ENCODE assay signal across 15 cellular contexts in the genomic region with DNA sequence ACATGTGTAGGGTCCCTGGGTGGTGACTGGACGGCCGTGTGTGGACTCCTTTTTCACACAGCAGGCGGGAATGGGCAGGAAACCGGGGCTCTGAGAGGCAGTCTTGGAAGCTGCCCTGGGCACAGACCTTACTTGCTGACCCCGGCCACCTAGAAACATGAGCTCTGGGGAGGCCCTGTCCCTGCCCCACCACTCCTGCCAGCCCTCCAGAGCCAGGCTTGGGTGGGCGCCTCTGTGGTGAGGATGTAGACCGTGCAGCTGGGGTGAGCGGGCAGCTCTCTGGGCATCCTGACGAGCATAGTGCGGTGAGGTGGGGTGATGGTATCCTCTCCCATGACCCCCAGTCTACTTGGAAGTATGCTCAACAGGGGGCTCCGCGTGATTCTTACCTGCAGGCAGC.
"Had no signal": no experiment of that assay in that cellular context is flagged by ENCODE, and none has a peak within 500 bp of the region (broad histone marks: within the 10 kb centered on the region; RNA-seq: fewer than 3 reads in every experiment).

No MANE protein-coding gene starts in this region.

- H3K9me3 Mint-ChIP-seq: activated naive CD8-positive, alpha-beta T cell treated with anti-CD3 and anti-CD28 coated beads, Interleukin-2, amount 50 U/mL, for 24 hours; naive B cell had no signal

- H3K27me3 ChIP-seq: stomach, tibial artery had no signal

- H3K4me3 Mint-ChIP-seq: activated CD8-positive, alpha-beta memory T cell treated with anti-CD3 and anti-CD28 coated beads, Interleukin-2, amount 10 ng/mL, durations not matched to agents 7 days and 5 days; activated naive CD8-positive, alpha-beta T cell treated with anti-CD3 and anti-CD28 coated beads, Interleukin-2, amount 50 U/mL, for 24 hours had no signal

- H3K27ac Mint-ChIP-seq: activated CD8-positive, alpha-beta memory T cell treated with anti-CD3 and anti-CD28 coated beads, Interleukin-2, amount 10 ng/mL, durations not matched to agents 7 days and 5 days had no signal

- H3K36me3 ChIP-seq: stomach, tibial artery had no signal

- ATAC-seq: activated CD8-positive, alpha-beta memory T cell treated with anti-CD3 and anti-CD28 coated beads, Interleukin-2, amount 10 ng/mL, durations not matched to agents 7 days and 5 days; activated naive CD8-positive, alpha-beta T cell treated with anti-CD3 and anti-CD28 coated beads, Interleukin-2, amount 50 U/mL, for 24 hours; left cardiac atrium had no signal

- DNase-seq: activated CD4-positive, alpha-beta T cell treated with anti-CD3 and anti-CD28 coated beads, Interleukin-2, amount 50 U/mL, for 1 hour; activated CD8-positive, alpha-beta memory T cell treated with anti-CD3 and anti-CD28 coated beads, Interleukin-2, amount 10 ng/mL, durations not matched to agents 7 days and 5 days; activated gamma-delta T cell; activated naive CD8-positive, alpha-beta T cell treated with anti-CD3 and anti-CD28 coated beads, Interleukin-2, amount 50 U/mL, for 24 hours; activated T-cell treated with anti-CD3 and anti-CD28 coated beads, Interleukin-2, amount 50 U/mL, for 48 hours; cortex of kidney; hippocampal formation; left cardiac atrium; naive B cell; stimulated activated CD4-positive, alpha-beta T cell treated with anti-CD3 and anti-CD28 coated beads, Interleukin-4, amount 100 ng/mL, for 1 hour; stimulated activated CD8-positive, alpha-beta memory T cell treated with anti-CD3 and anti-CD28 coated beads, Interleukin-4, amount 100 ng/mL, for 48 hours; stomach; T-helper 2 cell; tibial artery had no signal

- H3K36me3 Mint-ChIP-seq: naive B cell had no signal

- H3K4me3 ChIP-seq: lung, stomach, tibial artery had no signal

- H3K9me3 ChIP-seq: stomach, tibial artery had no signal

- H3K27me3 Mint-ChIP-seq: activated CD8-positive, alpha-beta memory T cell treated with anti-CD3 and anti-CD28 coated beads, Interleukin-2, amount 10 ng/mL, durations not matched to agents 7 days and 5 days; activated naive CD8-positive, alpha-beta T cell treated with anti-CD3 and anti-CD28 coated beads, Interleukin-2, amount 50 U/mL, for 24 hours; naive B cell had no signal

- H3K27ac ChIP-seq: stomach, tibial artery had no signal
